19 cellular contexts compared by ENCODE assay signal in genomic region chr6:155765275-155766194, GRCh38.
DNase-seq lines count a peak whose midpoint lies in the region; ATAC-seq and TF ChIP-seq lines count a peak whose summit lies in the region.
"Had no signal": no experiment of that assay in that cellular context is flagged by ENCODE, and none has a peak within 500 bp of the region (broad histone marks: within the 10 kb centered on the region; RNA-seq: fewer than 3 reads in every experiment).

No MANE protein-coding gene starts in this region.

- WGBS in upper lobe of left lung, 2 donors = 78 to 87% methylated on average over 8 of the region's 8 CpGs

- peak; percentile 50 for DNase-seq in GM03348 (ENCODE audit: low spot score)
- DNase-seq in fibroblast of mammary gland (ENCODE audit: low read depth) = peak; percentile 1
- no peak for DNase-seq in 8988T
- no peak for DNase-seq in activated T-cell treated with anti-CD3 and anti-CD28 coated beads, Interleukin-2, amount 50 U/mL, for 4 hours
- DNase-seq in upper lobe of left lung = no peak
- DNase-seq: activated CD4-positive, alpha-beta T cell treated with anti-CD3 and anti-CD28 coated beads, Interleukin-2, amount 50 U/mL, for 48 hours; BE2C; DMS79; foreskin melanocyte; islet precursor cell; NCI-H187 treated with DMSO at 0.1 percent for 48 hours; RPMI8226; spleen; stomach; T1000 had no signal

- H3K4me3 ChIP-seq in fibroblast of mammary gland (ENCODE audit: control insufficient read depth, low read depth, low read length) (no peak overlapping the region), upper lobe of left lung (no peak overlapping the region)
- H3K4me3 ChIP-seq: ascending aorta, spleen, stomach had no signal

- no peaks in the 10 kb centered on the region for H3K27me3 Mint-ChIP-seq in activated T-cell treated with anti-CD3 and anti-CD28 coated beads, Interleukin-2, amount 50 U/mL, for 4 hours (ENCODE audit: low read depth)

- no peak overlapping the region for H3K4me3 Mint-ChIP-seq in activated T-cell treated with anti-CD3 and anti-CD28 coated beads, Interleukin-2, amount 50 U/mL, for 4 hours

- no peaks in the 10 kb centered on the region for H3K4me1 Mint-ChIP-seq in activated T-cell treated with anti-CD3 and anti-CD28 coated beads, Interleukin-2, amount 50 U/mL, for 4 hours (ENCODE audit: low read depth)

- H3K9me3 ChIP-seq in upper lobe of left lung = peaks cover 0 to 4% (median 0%) of the 10 kb centered on the region in 4 donors
- H3K9me3 ChIP-seq: BE2C had no signal

- peaks cover 20% of the 10 kb centered on the region for H3K9me3 Mint-ChIP-seq in activated T-cell treated with anti-CD3 and anti-CD28 coated beads, Interleukin-2, amount 50 U/mL, for 4 hours

- TF ChIP-seq POLR2A in upper lobe of left lung (IDR thresholded peaks at IDR 0.05) = no peak

- H3K36me3 ChIP-seq in upper lobe of left lung = no peaks in the 10 kb centered on the region
- H3K36me3 ChIP-seq: ascending aorta, BE2C, spleen, stomach had no signal

- TF ChIP-seq CTCF in 22Rv1 (IDR thresholded peaks at IDR 0.05) = peak; percentile 8; the same call in 1 of the 2 replicates
- TF ChIP-seq CTCF in fibroblast of mammary gland (conservative IDR thresholded peaks at IDR 0.05; ENCODE audit: control insufficient read depth, insufficient read depth, low read depth, low read length) = no peak
- TF ChIP-seq CTCF in upper lobe of left lung (IDR thresholded peaks at IDR 0.05) = no peak

- no peaks in the 10 kb centered on the region for H3K27me3 ChIP-seq in upper lobe of left lung
- H3K27me3 ChIP-seq: ascending aorta, BE2C, spleen, stomach had no signal

- ATAC-seq in SK-N-SH treated with all-trans-retinoic acid at 6 μM for 48 hours (peak; percentile 88), GM18519 (IDR thresholded peaks at IDR 0.05; ENCODE audit: low FRiP score, unreplicated experiment) (no peak), upper lobe of left lung (ENCODE audit: low FRiP score in 2 of 2) (no peak)
- no peak for ATAC-seq in activated T-cell treated with anti-CD3 and anti-CD28 coated beads, Interleukin-2, amount 50 U/mL, for 4 hours

- no peak overlapping the region for H3K27ac ChIP-seq in 22Rv1
- no peak overlapping the region for H3K27ac ChIP-seq in upper lobe of left lung
- H3K27ac ChIP-seq: ascending aorta, spleen, stomach had no signal

- no peak for TF ChIP-seq EP300 in upper lobe of left lung (IDR thresholded peaks at IDR 0.05)

- no peaks in the 10 kb centered on the region for H3K36me3 Mint-ChIP-seq in activated T-cell treated with anti-CD3 and anti-CD28 coated beads, Interleukin-2, amount 50 U/mL, for 4 hours (ENCODE audit: insufficient read depth)

- H3K4me1 ChIP-seq in upper lobe of left lung = no peaks in the 10 kb centered on the region
- H3K4me1 ChIP-seq: ascending aorta, BE2C, spleen, stomach had no signal

TF ChIP-seq in SK-N-SH treated with all-trans-retinoic acid at 6 μM for 48 hours, 23 proteins besides CTCF, POLR2A, EP300 and RAD21:
- TF ChIP-seq CSDC2 (CRISPR knock-in tag; IDR thresholded peaks at IDR 0.05) (no peak), TOX (CRISPR knock-in tag; IDR thresholded peaks at IDR 0.05; ENCODE audit: borderline replicate concordance) (no peak), OSR1 (CRISPR knock-in tag; IDR thresholded peaks at IDR 0.05) (no peak), ISL1 (CRISPR knock-in tag; IDR thresholded peaks at IDR 0.05) (peak; percentile 56)
TF ChIP-seq in SK-N-SH treated with all-trans-retinoic acid at 6 μM for 48 hours: peak in this region for 1.

Comparison
In these comparisons a context has a peak if more than half of its experiments do, and no peak if none do; other contexts are left out.
1. DNase-seq: peak in GM03348 (single experiment) and fibroblast of mammary gland (single experiment); none in 8988T (single experiment), activated T-cell treated with anti-CD3 and anti-CD28 coated beads, Interleukin-2, amount 50 U/mL, for 4 hours (single experiment) and upper lobe of left lung (0 of 2).